Comparison of ENCODE assay signal across 1 cellular context in the genomic region with DNA sequence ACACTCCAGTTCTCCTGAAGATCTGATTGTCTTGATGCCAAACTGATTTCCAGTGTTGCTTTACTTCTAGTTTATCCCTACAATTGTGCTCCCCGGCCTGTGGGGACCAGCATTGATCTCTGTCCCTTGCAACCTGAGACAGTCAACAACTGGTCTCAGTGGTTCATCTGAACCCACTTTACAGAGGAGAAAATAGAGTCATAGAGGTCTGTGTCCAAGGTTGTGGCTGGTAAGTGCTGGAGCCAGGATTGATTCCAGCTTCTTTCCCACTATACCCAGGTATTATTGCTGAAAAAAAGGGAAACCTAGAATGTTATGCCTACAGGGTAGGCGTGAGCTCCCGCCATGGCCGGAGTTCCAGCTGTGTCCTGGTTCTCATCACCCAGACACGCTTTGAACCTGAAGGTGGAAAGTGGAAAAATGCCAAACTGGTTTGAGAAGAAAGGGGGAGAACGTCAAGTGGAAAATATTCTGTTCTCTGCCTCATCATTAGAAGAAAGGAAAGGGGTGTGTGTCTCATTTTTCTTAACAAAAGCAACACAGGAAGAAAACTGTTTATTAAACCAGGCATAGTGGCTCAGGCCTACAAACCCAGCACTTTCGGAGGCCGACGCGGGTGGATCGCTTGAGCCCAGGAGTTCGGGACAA.
TF ChIP-seq lines count a peak whose summit lies in the region.

No MANE protein-coding gene starts in this region.

TF ChIP-seq in GM12878, 131 proteins besides CTCF, POLR2A, EP300 and RAD21 (continued from another document):
- TF ChIP-seq, protein P1, sequence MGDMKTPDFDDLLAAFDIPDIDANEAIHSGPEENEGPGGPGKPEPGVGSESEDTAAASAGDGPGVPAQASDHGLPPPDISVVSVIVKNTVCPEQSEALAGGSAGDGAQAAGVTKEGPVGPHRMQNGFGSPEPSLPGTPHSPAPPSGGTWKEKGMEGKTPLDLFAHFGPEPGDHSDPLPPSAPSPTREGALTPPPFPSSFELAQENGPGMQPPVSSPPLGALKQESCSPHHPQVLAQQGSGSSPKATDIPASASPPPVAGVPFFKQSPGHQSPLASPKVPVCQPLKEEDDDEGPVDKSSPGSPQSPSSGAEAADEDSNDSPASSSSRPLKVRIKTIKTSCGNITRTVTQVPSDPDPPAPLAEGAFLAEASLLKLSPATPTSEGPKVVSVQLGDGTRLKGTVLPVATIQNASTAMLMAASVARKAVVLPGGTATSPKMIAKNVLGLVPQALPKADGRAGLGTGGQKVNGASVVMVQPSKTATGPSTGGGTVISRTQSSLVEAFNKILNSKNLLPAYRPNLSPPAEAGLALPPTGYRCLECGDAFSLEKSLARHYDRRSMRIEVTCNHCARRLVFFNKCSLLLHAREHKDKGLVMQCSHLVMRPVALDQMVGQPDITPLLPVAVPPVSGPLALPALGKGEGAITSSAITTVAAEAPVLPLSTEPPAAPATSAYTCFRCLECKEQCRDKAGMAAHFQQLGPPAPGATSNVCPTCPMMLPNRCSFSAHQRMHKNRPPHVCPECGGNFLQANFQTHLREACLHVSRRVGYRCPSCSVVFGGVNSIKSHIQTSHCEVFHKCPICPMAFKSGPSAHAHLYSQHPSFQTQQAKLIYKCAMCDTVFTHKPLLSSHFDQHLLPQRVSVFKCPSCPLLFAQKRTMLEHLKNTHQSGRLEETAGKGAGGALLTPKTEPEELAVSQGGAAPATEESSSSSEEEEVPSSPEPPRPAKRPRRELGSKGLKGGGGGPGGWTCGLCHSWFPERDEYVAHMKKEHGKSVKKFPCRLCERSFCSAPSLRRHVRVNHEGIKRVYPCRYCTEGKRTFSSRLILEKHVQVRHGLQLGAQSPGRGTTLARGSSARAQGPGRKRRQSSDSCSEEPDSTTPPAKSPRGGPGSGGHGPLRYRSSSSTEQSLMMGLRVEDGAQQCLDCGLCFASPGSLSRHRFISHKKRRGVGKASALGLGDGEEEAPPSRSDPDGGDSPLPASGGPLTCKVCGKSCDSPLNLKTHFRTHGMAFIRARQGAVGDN (IDR thresholded peaks at IDR 0.05): no peak
- TF ChIP-seq CBFB (IDR thresholded peaks at IDR 0.05; ENCODE audit: low read depth) (no peak), MEF2B (IDR thresholded peaks at IDR 0.05; ENCODE audit: partially characterized antibody, poor library complexity, severe bottlenecking) (no peak), WRNIP1 (IDR thresholded peaks at IDR 0.05; ENCODE audit: borderline replicate concordance, low read depth, low read length) (no peak), TCF3 (IDR thresholded peaks at IDR 0.05; ENCODE audit: borderline replicate concordance, insufficient read depth, low read depth, low read length) (no peak), STAT3 (IDR thresholded peaks at IDR 0.05; ENCODE audit: low read depth, low read length) (no peak), ZNF622 (IDR thresholded peaks at IDR 0.05) (no peak), SP1 (IDR thresholded peaks at IDR 0.05; ENCODE audit: low read depth, low read length) (no peak), FOXK2 (IDR thresholded peaks at IDR 0.05) (no peak), ZNF384 (IDR thresholded peaks at IDR 0.05; ENCODE audit: borderline replicate concordance, low read depth, low read length) (no peak), CREM (IDR thresholded peaks at IDR 0.05; ENCODE audit: low read depth) (no peak)
